Comparison of ENCODE assay signal across 21 cellular contexts in genomic region chr14:103343905-103344797, GRCh38. TPM values are rescaled to one million over a fixed set of nuclear protein-coding genes. Genes with fewer than 3 reads are reported as not detected.
DNase-seq lines count a peak whose midpoint lies in the region; ATAC-seq, FAIRE-seq and TF ChIP-seq lines count a peak whose summit lies in the region.
"Had no signal": no experiment of that assay in that cellular context is flagged by ENCODE, and none has a peak within 500 bp of the region (broad histone marks: within the 10 kb centered on the region; RNA-seq: fewer than 3 reads in every experiment).

No MANE protein-coding gene starts in this region.

- TF ChIP-seq CTCF in astrocyte (IDR thresholded peaks at IDR 0.05; ENCODE audit: insufficient read depth, low read depth, low read length) (no peak), nephron progenitor cell (IDR thresholded peaks at IDR 0.05) (no peak), ascending aorta (IDR thresholded peaks at IDR 0.05) (no peak)

- no peaks in the 10 kb centered on the region for H3K27me3 Mint-ChIP-seq in activated T-cell treated with anti-CD3 and anti-CD28 coated beads, Interleukin-2, amount 50 U/mL, for 4 hours (ENCODE audit: low read depth)
- H3K27me3 Mint-ChIP-seq in astrocyte (ENCODE audit: low read depth, unreplicated experiment) (no peaks in the 10 kb centered on the region), nephron progenitor cell (ENCODE audit: low read depth, poor library complexity) (peaks cover 3% of the 10 kb centered on the region)
- no peaks in the 10 kb centered on the region for H3K27me3 Mint-ChIP-seq in activated CD4-positive, alpha-beta T cell treated with anti-CD3 and anti-CD28 coated beads, Interleukin-2, amount 10 ng/mL, durations not matched to agents 7 days and 5 days
- H3K27me3 Mint-ChIP-seq: CD4-positive, CD25-positive, alpha-beta regulatory T cell had no signal

- CTCF ChIA-PET in activated CD4-positive, alpha-beta T cell treated with anti-CD3 and anti-CD28 coated beads, Interleukin-2, amount 10 ng/mL, durations not matched to agents 7 days and 5 days (lab: Charles Lee): interaction anchor here (1.4 to 1.6 kb wide), 2 partner anchors 8 to 41 kb away, joined by 3 read pairs; partner anchors contain the start of gene MARK3

- peaks cover 61% of the 10 kb centered on the region for H4K20me1 ChIP-seq in astrocyte (ENCODE audit: insufficient read depth, low read length)

- no peak overlapping the region for H3K9ac ChIP-seq in astrocyte (ENCODE audit: low read length)

- DNase-seq in activated T-cell treated with anti-CD3 and anti-CD28 coated beads, Interleukin-2, amount 50 U/mL, for 4 hours: no peak
- no peak for DNase-seq in activated T-cell treated with anti-CD3 and anti-CD28 coated beads for 4 hours
- DNase-seq in astrocyte (ENCODE audit: low read depth): no peak
- DNase-seq in nephron progenitor cell: no peak
- no peak for DNase-seq in activated CD4-positive, alpha-beta T cell treated with anti-CD3 and anti-CD28 coated beads, Interleukin-2, amount 10 ng/mL, durations not matched to agents 7 days and 5 days
- DNase-seq in ascending aorta (ENCODE audit: low spot score in 2 of 2): no peak
- no peak for DNase-seq in NCI-H146 treated with DMSO at 0.1 percent for 48 hours (lab: John Stamatoyannopoulos, UW; ENCODE audit: unreplicated experiment)
- DNase-seq: activated CD4-positive, alpha-beta T cell treated with anti-CD3 and anti-CD28 coated beads for 1 hour; activated gamma-delta T cell; DND-41; NCI-H1105; PC-3; spleen; T1000 had no signal

- H3K36me3 ChIP-seq in astrocyte (ENCODE audit: insufficient read depth, low read length) (peaks cover 58% of the 10 kb centered on the region), ascending aorta (peaks cover 48 to 58% of the 10 kb centered on the region in 2 donors)

- H3K9me3 ChIP-seq in astrocyte (ENCODE audit: insufficient read depth, low read depth, low read length) (no peaks in the 10 kb centered on the region), ascending aorta (no peaks in the 10 kb centered on the region)
- H3K9me3 ChIP-seq: spleen, thoracic aorta had no signal

- H3K4me1 ChIP-seq in astrocyte (ENCODE audit: insufficient read depth, low read length) (no peaks in the 10 kb centered on the region), ascending aorta (no peaks in the 10 kb centered on the region)

- H2AFZ ChIP-seq in astrocyte (ENCODE audit: low read depth, low read length): no peak overlapping the region
- H2AFZ ChIP-seq: hepatocyte had no signal

- peaks cover 13% of the 10 kb centered on the region for H3K79me2 ChIP-seq in astrocyte (ENCODE audit: insufficient read depth, low read length)

- peaks cover 19% of the 10 kb centered on the region for H3K4me1 Mint-ChIP-seq in activated T-cell treated with anti-CD3 and anti-CD28 coated beads, Interleukin-2, amount 50 U/mL, for 4 hours (ENCODE audit: low read depth)
- H3K4me1 Mint-ChIP-seq in astrocyte (ENCODE audit: low read depth, unreplicated experiment): peaks cover 10% of the 10 kb centered on the region
- H3K4me1 Mint-ChIP-seq in nephron progenitor cell: peaks cover 17% of the 10 kb centered on the region
- H3K4me1 Mint-ChIP-seq in activated CD4-positive, alpha-beta T cell treated with anti-CD3 and anti-CD28 coated beads, Interleukin-2, amount 10 ng/mL, durations not matched to agents 7 days and 5 days: peaks cover 4% of the 10 kb centered on the region

- intact Hi-C loops in ascending aorta (cut with DNase I): no loop called here

- H3K27ac Mint-ChIP-seq in astrocyte (ENCODE audit: unreplicated experiment) (peak overlapping the region; percentile 49), nephron progenitor cell (peak overlapping the region; percentile 46)
- no peak overlapping the region for H3K27ac Mint-ChIP-seq in activated CD4-positive, alpha-beta T cell treated with anti-CD3 and anti-CD28 coated beads, Interleukin-2, amount 10 ng/mL, durations not matched to agents 7 days and 5 days
- H3K27ac Mint-ChIP-seq: CD4-positive, CD25-positive, alpha-beta regulatory T cell had no signal

- H3K4me2 ChIP-seq in astrocyte (ENCODE audit: low read length): no peak overlapping the region
- H3K4me2 ChIP-seq: hepatocyte had no signal

- FAIRE-seq in astrocyte (lab: Jason Lieb, UNC): no peak
- FAIRE-seq: GM19239, keratinocyte had no signal

- H3K9me3 Mint-ChIP-seq in activated T-cell treated with anti-CD3 and anti-CD28 coated beads, Interleukin-2, amount 50 U/mL, for 4 hours: no peaks in the 10 kb centered on the region
- no peaks in the 10 kb centered on the region for H3K9me3 Mint-ChIP-seq in astrocyte (ENCODE audit: unreplicated experiment)
- no peaks in the 10 kb centered on the region for H3K9me3 Mint-ChIP-seq in nephron progenitor cell
- no peaks in the 10 kb centered on the region for H3K9me3 Mint-ChIP-seq in activated CD4-positive, alpha-beta T cell treated with anti-CD3 and anti-CD28 coated beads, Interleukin-2, amount 10 ng/mL, durations not matched to agents 7 days and 5 days
- H3K9me3 Mint-ChIP-seq: CD4-positive, CD25-positive, alpha-beta regulatory T cell had no signal

- H3K4me3 Mint-ChIP-seq in activated T-cell treated with anti-CD3 and anti-CD28 coated beads, Interleukin-2, amount 50 U/mL, for 4 hours: no peak overlapping the region
- no peak overlapping the region for H3K4me3 Mint-ChIP-seq in astrocyte (ENCODE audit: unreplicated experiment)
- H3K4me3 Mint-ChIP-seq in nephron progenitor cell: no peak overlapping the region
- H3K4me3 Mint-ChIP-seq in activated CD4-positive, alpha-beta T cell treated with anti-CD3 and anti-CD28 coated beads, Interleukin-2, amount 10 ng/mL, durations not matched to agents 7 days and 5 days: no peak overlapping the region

- H3K27ac ChIP-seq in astrocyte (ENCODE audit: low read depth, low read length) (no peak overlapping the region), ascending aorta (no peak overlapping the region)
- H3K27ac ChIP-seq: coronary artery, hepatocyte, thoracic aorta had no signal

- POLR2A ChIA-PET in activated CD4-positive, alpha-beta T cell treated with anti-CD3 and anti-CD28 coated beads, Interleukin-2, amount 10 ng/mL, durations not matched to agents 7 days and 5 days (lab: Charles Lee): no interaction called here

- H3K36me3 Mint-ChIP-seq in activated T-cell treated with anti-CD3 and anti-CD28 coated beads, Interleukin-2, amount 50 U/mL, for 4 hours (ENCODE audit: insufficient read depth): peaks cover 47% of the 10 kb centered on the region
- peaks cover 18% of the 10 kb centered on the region for H3K36me3 Mint-ChIP-seq in astrocyte (ENCODE audit: low read depth, unreplicated experiment)
- peaks cover 62% of the 10 kb centered on the region for H3K36me3 Mint-ChIP-seq in nephron progenitor cell (ENCODE audit: low read depth)
- H3K36me3 Mint-ChIP-seq in activated CD4-positive, alpha-beta T cell treated with anti-CD3 and anti-CD28 coated beads, Interleukin-2, amount 10 ng/mL, durations not matched to agents 7 days and 5 days (ENCODE audit: low read depth): peaks cover 52% of the 10 kb centered on the region

- no peak overlapping the region for H3K4me3 ChIP-seq in astrocyte (ENCODE audit: insufficient read depth, low read depth, low read length)
- H3K4me3 ChIP-seq in ascending aorta: no peak overlapping the region
- H3K4me3 ChIP-seq: coronary artery, hepatocyte, spleen, thoracic aorta had no signal

- ATAC-seq in activated T-cell treated with anti-CD3 and anti-CD28 coated beads, Interleukin-2, amount 50 U/mL, for 4 hours: peak; percentile 5 to 17

- TF ChIP-seq POLR2A in GM19099 (IDR thresholded peaks at IDR 0.05; ENCODE audit: extremely low read depth, insufficient read length, low read depth): peak; percentile 23

- H3K27me3 ChIP-seq in astrocyte (ENCODE audit: insufficient read depth, low read length) (no peaks in the 10 kb centered on the region), ascending aorta (no peaks in the 10 kb centered on the region)
- H3K27me3 ChIP-seq: hepatocyte, spleen had no signal

RNA-seq across cellular contexts. Expression of gene EIF5, which starts 10.1 kb away (rescaled TPM):
- total RNA-seq in activated T-cell treated with anti-CD3 and anti-CD28 coated beads, Interleukin-2, amount 50 U/mL, for 4 hours: 100 to 1,000 TPM; 434 to 457 (median 451) TPM
- total RNA-seq in astrocyte: 330 and 337 TPM in 2 replicates
- total RNA-seq in activated CD4-positive, alpha-beta T cell treated with anti-CD3 and anti-CD28 coated beads, Interleukin-2, amount 10 ng/mL, durations not matched to agents 7 days and 5 days: 100 to 1,000 TPM; 176 to 179 TPM
- total RNA-seq in ascending aorta: 85.5 TPM

RNA-seq across cellular contexts. Expression of gene MARK3, which starts 41.1 kb away (rescaled TPM):
- 10 to 100 TPM; 79.9 to 96.2 (median 95.5) TPM for total RNA-seq in activated T-cell treated with anti-CD3 and anti-CD28 coated beads, Interleukin-2, amount 50 U/mL, for 4 hours
- 111 and 124 TPM in 2 replicates for total RNA-seq in astrocyte
- total RNA-seq in activated CD4-positive, alpha-beta T cell treated with anti-CD3 and anti-CD28 coated beads, Interleukin-2, amount 10 ng/mL, durations not matched to agents 7 days and 5 days: 10 to 100 TPM; 78.6 to 81.4 TPM
- total RNA-seq in ascending aorta: 78.1 TPM
